8 cellular contexts compared by ENCODE assay signal in genomic region chr9:37800631-37801286, GRCh38. TPM values are rescaled to one million over a fixed set of nuclear protein-coding genes. Genes with fewer than 3 reads are reported as not detected.
DNase-seq lines count a peak whose midpoint lies in the region; ATAC-seq and TF ChIP-seq lines count a peak whose summit lies in the region.

TSS of gene DCAF10 (plus strand) at chr9:37800797. CDS start at chr9:37800867, 70 bp downstream.

- no peaks in the 10 kb centered on the region for H3K36me3 ChIP-seq in GM06990 (ENCODE audit: control insufficient read depth, insufficient read depth, low read length)
- no peaks in the 10 kb centered on the region for H3K36me3 ChIP-seq in HAP-1 (replicated peaks)
- no peaks in the 10 kb centered on the region; the same call in 1 of the 2 replicates for H3K36me3 ChIP-seq in MM.1S (replicated peaks; ENCODE audit: insufficient read depth, low read length)

- peak within 1 kb of the TSS; percentile 91 for H3K4me3 Mint-ChIP-seq in activated naive CD8-positive, alpha-beta T cell treated with anti-CD3 and anti-CD28 coated beads, Interleukin-2, amount 50 U/mL, for 24 hours
- peak within 1 kb of the TSS; percentile 98 for H3K4me3 Mint-ChIP-seq in type B pancreatic cell

- H3K27me3 Mint-ChIP-seq in activated naive CD8-positive, alpha-beta T cell treated with anti-CD3 and anti-CD28 coated beads, Interleukin-2, amount 50 U/mL, for 24 hours = no peaks in the 10 kb centered on the region
- H3K27me3 Mint-ChIP-seq in type B pancreatic cell = no peaks in the 10 kb centered on the region

- peak within 1 kb of the TSS; percentile 50; the same call in 1 of the 2 replicates for H3K27ac ChIP-seq in MM.1S (ENCODE audit: low read length)

- H3K79me2 ChIP-seq in MM.1S (ENCODE audit: low read length) = peaks cover 46% of the 10 kb centered on the region

- peak within 1 kb of the TSS; percentile 85 for H3K4me2 ChIP-seq in MM.1S (ENCODE audit: low read depth, low read length)

- peaks cover 3% of the 10 kb centered on the region; the same call in 1 of the 2 replicates for H4K20me1 ChIP-seq in MM.1S (ENCODE audit: insufficient read depth, low read length)

- H3K4me1 Mint-ChIP-seq in activated naive CD8-positive, alpha-beta T cell treated with anti-CD3 and anti-CD28 coated beads, Interleukin-2, amount 50 U/mL, for 24 hours = peaks cover 43% of the 10 kb centered on the region
- peaks cover 28% of the 10 kb centered on the region for H3K4me1 Mint-ChIP-seq in type B pancreatic cell (ENCODE audit: unreplicated experiment)

- in situ Hi-C loops in HAP-1 (cut with MboI; ENCODE audit: low sequenced_read_pairs) = no loop called here

- DNase-seq in GM06990 (ENCODE audit: extremely low read depth, insufficient read length) (peak; percentile 94), HAP-1 (ENCODE audit: low spot score in 2 of 2) (peak; percentile 60 to 93), MM.1S (peak; percentile 81), SW480 (ENCODE audit: low spot score) (peak; percentile 83), cardiac septum (ENCODE audit: low spot score) (peak; percentile 94), posterior cingulate gyrus (peak; percentile 79 to 98 (median 88)), type B pancreatic cell (ENCODE audit: extremely low spot score, unreplicated experiment) (peak; percentile 95)
- DNase-seq in activated naive CD8-positive, alpha-beta T cell treated with anti-CD3 and anti-CD28 coated beads, Interleukin-2, amount 50 U/mL, for 24 hours = peak; percentile 94

- H3K4me3 ChIP-seq in GM06990 (replicated peaks; ENCODE audit: low read depth, low read length) = peak within 1 kb of the TSS; percentile 92
- peak within 1 kb of the TSS; percentile 64 for H3K4me3 ChIP-seq in HAP-1
- peak within 1 kb of the TSS; percentile 69 for H3K4me3 ChIP-seq in MM.1S (ENCODE audit: low read length)

- H3K9me3 ChIP-seq in HAP-1 (no peaks in the 10 kb centered on the region), MM.1S (replicated peaks; ENCODE audit: insufficient read depth, low read length) (no peaks in the 10 kb centered on the region)

- no peaks in the 10 kb centered on the region for H3K27me3 ChIP-seq in GM06990 (replicated peaks; ENCODE audit: control insufficient read depth, insufficient read depth, low read length)
- H3K27me3 ChIP-seq in HAP-1 (ENCODE audit: low read depth) = no peaks in the 10 kb centered on the region
- H3K27me3 ChIP-seq in MM.1S (replicated peaks; ENCODE audit: insufficient read depth, low read length) = no peaks in the 10 kb centered on the region

- peaks cover 9% of the 10 kb centered on the region for H3K36me3 Mint-ChIP-seq in activated naive CD8-positive, alpha-beta T cell treated with anti-CD3 and anti-CD28 coated beads, Interleukin-2, amount 50 U/mL, for 24 hours (ENCODE audit: low read depth)
- H3K36me3 Mint-ChIP-seq in type B pancreatic cell = peaks cover 8% of the 10 kb centered on the region

- H3K27ac Mint-ChIP-seq in activated naive CD8-positive, alpha-beta T cell treated with anti-CD3 and anti-CD28 coated beads, Interleukin-2, amount 50 U/mL, for 24 hours = peak within 1 kb of the TSS; percentile 89
- peak within 1 kb of the TSS; percentile 94 for H3K27ac Mint-ChIP-seq in type B pancreatic cell

- TF ChIP-seq CTCF in GM06990 (IDR thresholded peaks at IDR 0.05; ENCODE audit: insufficient read depth, low read length, poor library complexity, severe bottlenecking) (no peak), MM.1S (IDR thresholded peaks at IDR 0.05; ENCODE audit: low read length) (no peak), type B pancreatic cell (conservative IDR thresholded peaks at IDR 0.05) (peak; percentile 15)

- peak within 1 kb of the TSS; percentile 80 for H3K9ac ChIP-seq in MM.1S (ENCODE audit: low read length)

- intact Hi-C loops in cardiac septum (cut with DNase I) = loop anchor here (1.0 to 10.0 kb wide), 3 partner anchors 16 to 264 kb away; partner anchors contain the start of genes SHB and TOMM5
- intact Hi-C loops in posterior cingulate gyrus (cut with DNase I) = no loop called here

- peaks cover 12% of the 10 kb centered on the region for H3K4me1 ChIP-seq in HAP-1
- H3K4me1 ChIP-seq in MM.1S (ENCODE audit: low read length) = peaks cover 24% of the 10 kb centered on the region

- peak; percentile 86 for ATAC-seq in activated naive CD8-positive, alpha-beta T cell treated with anti-CD3 and anti-CD28 coated beads, Interleukin-2, amount 50 U/mL, for 24 hours

- H3K9me3 Mint-ChIP-seq in activated naive CD8-positive, alpha-beta T cell treated with anti-CD3 and anti-CD28 coated beads, Interleukin-2, amount 50 U/mL, for 24 hours = no peaks in the 10 kb centered on the region
- H3K9me3 Mint-ChIP-seq in type B pancreatic cell = peaks cover 5% of the 10 kb centered on the region

- H3F3A ChIP-seq in MM.1S (ENCODE audit: insufficient read depth, low read length) = 0 out of 2 replicates have a peak, but pooled peaks cover 7% of the 10 kb centered on the region

- peak within 1 kb of the TSS; percentile 87 for H2AFZ ChIP-seq in MM.1S (ENCODE audit: low read length)

- no peaks in the 10 kb centered on the region for H3K9me2 ChIP-seq in MM.1S (replicated peaks; ENCODE audit: insufficient read depth, low read length)

RNA-seq across cellular contexts. Expression of gene DCAF10, which starts in this region (rescaled TPM):
- 15.7 TPM for total RNA-seq in cardiac septum
- total RNA-seq in type B pancreatic cell (ENCODE audit: low replicate concordance) = 30.2 and 31.2 TPM in 2 replicates

Comparison
In these comparisons a context has a peak if more than half of its experiments do, and no peak if none do; other contexts are left out.
1. Peak in every context shown above with its lines: DNase-seq, ATAC-seq, H3K4me3 ChIP-seq and H3K27ac ChIP-seq.